ENCODE assay signal across 17 cellular contexts in the genomic region with DNA sequence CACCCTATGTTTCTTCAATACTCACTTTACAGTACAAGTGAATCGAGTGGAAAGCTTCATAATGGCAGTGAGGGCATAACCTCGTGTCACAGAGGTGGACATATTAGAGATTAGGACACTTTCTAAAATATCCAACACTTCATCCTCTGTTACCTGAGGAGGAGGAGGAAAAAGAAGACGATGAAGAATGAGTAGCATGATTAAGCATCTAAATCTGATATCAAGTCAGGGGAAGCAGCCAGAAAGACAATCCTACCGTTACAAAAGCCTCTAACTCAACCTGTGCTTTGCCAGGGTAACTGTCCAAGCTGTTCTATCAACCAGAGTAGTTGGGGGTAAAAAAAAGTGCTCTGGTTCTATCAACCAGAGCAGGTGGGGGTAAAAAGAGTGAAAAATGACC. TPM values are rescaled to one million over a fixed set of nuclear protein-coding genes. Genes with fewer than 3 reads are reported as not detected.
DNase-seq lines count a peak whose midpoint lies in the region; ATAC-seq and TF ChIP-seq lines count a peak whose summit lies in the region.
"Had no signal": no experiment of that assay in that cellular context is flagged by ENCODE, and none has a peak within 500 bp of the region (broad histone marks: within the 10 kb centered on the region; RNA-seq: fewer than 3 reads in every experiment).

No MANE protein-coding gene starts in this region.

- peak overlapping the region; percentile 50 for H3K27ac Mint-ChIP-seq in stimulated activated naive CD8-positive, alpha-beta T cell treated with anti-CD3 and anti-CD28 coated beads, Interleukin-15, Interleukin-2, amounts not matched to agents 100 ng/mL and 50 ng/mL, for 24 hours
- no peak overlapping the region for H3K27ac Mint-ChIP-seq in stimulated activated naive CD8-positive, alpha-beta T cell treated with anti-CD3 and anti-CD28 coated beads, Interleukin-15, amount 100 ng/mL, for 72 hours
- peak overlapping the region; percentile 65 for H3K27ac Mint-ChIP-seq in activated naive CD8-positive, alpha-beta T cell treated with anti-CD3 and anti-CD28 coated beads, Interleukin-2, amount 50 U/mL, for 24 hours

- intact Hi-C loops in psoas muscle (cut with DNase I) = no loop called here

- 31 to 55% (median 32%) methylated on average over 4 of the region's 4 CpGs for WGBS in psoas muscle, 3 donors

- no peak for TF ChIP-seq CTCF in psoas muscle (IDR thresholded peaks at IDR 0.05)

- no peak for ATAC-seq in stimulated activated naive CD8-positive, alpha-beta T cell treated with anti-CD3 and anti-CD28 coated beads, Interleukin-15, amount 100 ng/mL, for 72 hours
- no peak for ATAC-seq in activated naive CD8-positive, alpha-beta T cell treated with anti-CD3 and anti-CD28 coated beads, Interleukin-2, amount 50 U/mL, for 24 hours
- ATAC-seq in psoas muscle (peak; percentile 53 to 75 (median 70)), GM21717 (IDR thresholded peaks at IDR 0.05; ENCODE audit: unreplicated experiment) (no peak)
- ATAC-seq: A549, GM12878 had no signal

- H3K4me3 ChIP-seq in psoas muscle = no peak overlapping the region
- H3K4me3 ChIP-seq: A549, GM12878 had no signal

- no peak for DNase-seq in stimulated activated naive CD8-positive, alpha-beta T cell treated with anti-CD3 and anti-CD28 coated beads, Interleukin-15, amount 100 ng/mL, for 72 hours
- DNase-seq in activated naive CD8-positive, alpha-beta T cell treated with anti-CD3 and anti-CD28 coated beads, Interleukin-2, amount 50 U/mL, for 24 hours = no peak
- no peak for DNase-seq in psoas muscle
- no peak for DNase-seq in NCI-H1092 (lab: John Stamatoyannopoulos, UW)
- no peak for DNase-seq in NCI-H526 treated with DMSO at 0.1 percent for 48 hours (lab: John Stamatoyannopoulos, UW)
- DNase-seq: Calu3; CD4-positive, alpha-beta memory T cell; DMS53; EL; NCI-H1105 treated with DMSO at 0.1 percent for 48 hours; NCI-H1694; NCI-H774; Right ventricle myocardium superior had no signal

- H3K4me1 Mint-ChIP-seq in stimulated activated naive CD8-positive, alpha-beta T cell treated with anti-CD3 and anti-CD28 coated beads, Interleukin-15, Interleukin-2, amounts not matched to agents 100 ng/mL and 50 ng/mL, for 24 hours (ENCODE audit: low read depth) = peaks cover 4% of the 10 kb centered on the region
- peaks cover 4% of the 10 kb centered on the region for H3K4me1 Mint-ChIP-seq in stimulated activated naive CD8-positive, alpha-beta T cell treated with anti-CD3 and anti-CD28 coated beads, Interleukin-15, amount 100 ng/mL, for 72 hours
- peaks cover 5% of the 10 kb centered on the region for H3K4me1 Mint-ChIP-seq in activated naive CD8-positive, alpha-beta T cell treated with anti-CD3 and anti-CD28 coated beads, Interleukin-2, amount 50 U/mL, for 24 hours

- H3K9me3 Mint-ChIP-seq in stimulated activated naive CD8-positive, alpha-beta T cell treated with anti-CD3 and anti-CD28 coated beads, Interleukin-15, Interleukin-2, amounts not matched to agents 100 ng/mL and 50 ng/mL, for 24 hours = no peaks in the 10 kb centered on the region
- no peaks in the 10 kb centered on the region for H3K9me3 Mint-ChIP-seq in stimulated activated naive CD8-positive, alpha-beta T cell treated with anti-CD3 and anti-CD28 coated beads, Interleukin-15, amount 100 ng/mL, for 72 hours
- no peaks in the 10 kb centered on the region for H3K9me3 Mint-ChIP-seq in activated naive CD8-positive, alpha-beta T cell treated with anti-CD3 and anti-CD28 coated beads, Interleukin-2, amount 50 U/mL, for 24 hours

- H3K9me3 ChIP-seq in psoas muscle = no peaks in the 10 kb centered on the region
- H3K9me3 ChIP-seq: A549 had no signal

- no peak overlapping the region for H3K4me3 Mint-ChIP-seq in stimulated activated naive CD8-positive, alpha-beta T cell treated with anti-CD3 and anti-CD28 coated beads, Interleukin-15, Interleukin-2, amounts not matched to agents 100 ng/mL and 50 ng/mL, for 24 hours
- no peak overlapping the region for H3K4me3 Mint-ChIP-seq in stimulated activated naive CD8-positive, alpha-beta T cell treated with anti-CD3 and anti-CD28 coated beads, Interleukin-15, amount 100 ng/mL, for 72 hours
- no peak overlapping the region for H3K4me3 Mint-ChIP-seq in activated naive CD8-positive, alpha-beta T cell treated with anti-CD3 and anti-CD28 coated beads, Interleukin-2, amount 50 U/mL, for 24 hours
- H3K4me3 Mint-ChIP-seq: CD4-positive, alpha-beta memory T cell had no signal

- peaks cover 9 to 96% of the 10 kb centered on the region in 2 donors for H3K36me3 ChIP-seq in psoas muscle (ENCODE audit: insufficient read depth in 1 of 2, low read depth in 1 of 2)

- H3K27me3 ChIP-seq in psoas muscle (ENCODE audit: insufficient read depth in 3 of 3, low read length in 2 of 3) = no peaks in the 10 kb centered on the region

- peaks cover 9% of the 10 kb centered on the region for H3K4me1 ChIP-seq in psoas muscle
- H3K4me1 ChIP-seq: A549 had no signal

- H3K36me3 Mint-ChIP-seq in stimulated activated naive CD8-positive, alpha-beta T cell treated with anti-CD3 and anti-CD28 coated beads, Interleukin-15, Interleukin-2, amounts not matched to agents 100 ng/mL and 50 ng/mL, for 24 hours (ENCODE audit: low read depth) = peaks cover 69% of the 10 kb centered on the region
- H3K36me3 Mint-ChIP-seq in activated naive CD8-positive, alpha-beta T cell treated with anti-CD3 and anti-CD28 coated beads, Interleukin-2, amount 50 U/mL, for 24 hours (ENCODE audit: low read depth) = peaks cover 44% of the 10 kb centered on the region

- peak overlapping the region; percentile 69 for H3K27ac ChIP-seq in psoas muscle
- H3K27ac ChIP-seq: A549 had no signal

- H3K27me3 Mint-ChIP-seq in stimulated activated naive CD8-positive, alpha-beta T cell treated with anti-CD3 and anti-CD28 coated beads, Interleukin-15, Interleukin-2, amounts not matched to agents 100 ng/mL and 50 ng/mL, for 24 hours = no peaks in the 10 kb centered on the region
- H3K27me3 Mint-ChIP-seq in stimulated activated naive CD8-positive, alpha-beta T cell treated with anti-CD3 and anti-CD28 coated beads, Interleukin-15, amount 100 ng/mL, for 72 hours = no peaks in the 10 kb centered on the region
- H3K27me3 Mint-ChIP-seq in activated naive CD8-positive, alpha-beta T cell treated with anti-CD3 and anti-CD28 coated beads, Interleukin-2, amount 50 U/mL, for 24 hours = no peaks in the 10 kb centered on the region
- H3K27me3 Mint-ChIP-seq: CD4-positive, alpha-beta memory T cell had no signal

RNA-seq across cellular contexts. Expression of gene PHLPP2, which starts 23.7 kb away (rescaled TPM):
- 1 to 10 TPM; 3.7 to 5.2 (median 4.3) TPM for total RNA-seq in psoas muscle
- polyA plus RNA-seq in psoas muscle = 1 to 10 TPM in 2 of 3 donors, under 1 TPM in 1; 0.96 to 2.9 (median 1.0) TPM

Comparison
In these comparisons a context has a peak if more than half of its experiments do, and no peak if none do; other contexts are left out.
1. H3K27ac Mint-ChIP-seq: peak in stimulated activated naive CD8-positive, alpha-beta T cell treated with anti-CD3 and anti-CD28 coated beads, Interleukin-15, Interleukin-2, amounts not matched to agents 100 ng/mL and 50 ng/mL, for 24 hours (single experiment) and activated naive CD8-positive, alpha-beta T cell treated with anti-CD3 and anti-CD28 coated beads, Interleukin-2, amount 50 U/mL, for 24 hours (single experiment); none in stimulated activated naive CD8-positive, alpha-beta T cell treated with anti-CD3 and anti-CD28 coated beads, Interleukin-15, amount 100 ng/mL, for 72 hours (0 of 2).
2. ATAC-seq: peak in psoas muscle (4 of 4); none in stimulated activated naive CD8-positive, alpha-beta T cell treated with anti-CD3 and anti-CD28 coated beads, Interleukin-15, amount 100 ng/mL, for 72 hours (single experiment), activated naive CD8-positive, alpha-beta T cell treated with anti-CD3 and anti-CD28 coated beads, Interleukin-2, amount 50 U/mL, for 24 hours (single experiment) and GM21717 (single experiment).